ENCODE assay signal across 37 cellular contexts in genomic region chr11:64603411-64604110, GRCh38. TPM values are rescaled to one million over a fixed set of nuclear protein-coding genes. Genes with fewer than 3 reads are reported as not detected.
"Had no signal": no experiment of that assay in that cellular context is flagged by ENCODE, and none has a peak within 500 bp of the region (broad histone marks: within the 10 kb centered on the region; RNA-seq: fewer than 3 reads in every experiment).

No MANE protein-coding gene starts in this region.

- H3K36me3 Mint-ChIP-seq: activated naive CD8-positive, alpha-beta T cell had no signal

- H3K9me3 ChIP-seq: esophagus muscularis mucosa, gastrocnemius medialis had no signal

- H3K27ac Mint-ChIP-seq: activated B cell treated with CpG ODN at 0.5 μM for 24 hours; activated CD8-positive, alpha-beta T cell treated with anti-CD3 and anti-CD28 coated beads for 36 hours; activated naive CD8-positive, alpha-beta T cell; activated T-helper 17 cell treated with anti-CD3 and anti-CD28 coated beads, Interleukin-2, amount 50 U/mL, for 72 hours; effector memory CD8-positive, alpha-beta T cell; T-helper 17 cell; T-helper 2 cell treated with Interferon-gamma antibody and Interleukin-4, amounts not matched to agents 5 μg/mL and 100 μg/mL, for 36 hours had no signal

- H3K4me1 Mint-ChIP-seq: activated B cell treated with CpG ODN at 0.5 μM for 24 hours; activated T-helper 17 cell treated with anti-CD3 and anti-CD28 coated beads, Interleukin-2, amount 50 U/mL, for 72 hours; central memory CD8-positive, alpha-beta T cell; T-helper 17 cell had no signal

- H3K27me3 Mint-ChIP-seq: activated CD8-positive, alpha-beta T cell treated with anti-CD3 and anti-CD28 coated beads for 36 hours; activated naive CD8-positive, alpha-beta T cell had no signal

- FAIRE-seq: astrocyte, bronchial epithelial cell, colon had no signal

- H3K27ac ChIP-seq: brain microvascular endothelial cell, esophagus muscularis mucosa, foreskin keratinocyte, gastrocnemius medialis, WERI-Rb-1 had no signal

- H3K4me1 ChIP-seq: foreskin keratinocyte, gastrocnemius medialis had no signal

- H3K36me3 ChIP-seq: brain microvascular endothelial cell, esophagus muscularis mucosa, gastrocnemius medialis, WERI-Rb-1 had no signal

- DNase-seq: activated B cell treated with CpG ODN at 0.5 μM for 24 hours; activated CD4-positive, alpha-beta T cell treated with anti-CD3 and anti-CD28 coated beads for 48 hours; activated CD4-positive, alpha-beta T cell treated with anti-CD3 and anti-CD28 coated beads, Interleukin-2, amount 50 U/mL, for 1 hour; activated CD4-positive, alpha-beta T cell treated with anti-CD3 and anti-CD28 coated beads, Interleukin-2, amount 50 U/mL, for 48 hours; activated CD8-positive, alpha-beta memory T cell treated with anti-CD3 and anti-CD28 coated beads for 24 hours; activated CD8-positive, alpha-beta T cell treated with anti-CD3 and anti-CD28 coated beads for 36 hours; activated effector memory CD4-positive, alpha-beta T cell treated with Interleukin-2 at 50 U/mL for 16 hours; activated gamma-delta T cell treated with Interleukin-2 at 50 U/mL for 16 hours; activated naive CD4-positive, alpha-beta T cell treated with anti-CD3 and anti-CD28 coated beads, Interleukin-2, amount 50 U/mL, for 16 hours; activated naive CD4-positive, alpha-beta T cell treated with Interleukin-2 at 50 U/mL for 16 hours; activated T-cell treated with anti-CD3 and anti-CD28 coated beads, Interleukin-2, amount 50 U/mL, for 4 hours; amniotic stem cell; anterior cingulate cortex; brain microvascular endothelial cell; cortex of kidney; dermis blood vessel endothelial cell; effector CD4-positive, alpha-beta T cell; effector memory CD8-positive, alpha-beta T cell; erythroblast; foreskin keratinocyte; gastrocnemius medialis; glutamatergic neuron; T-helper 1 cell; T-helper 17 cell; T1000; WERI-Rb-1 had no signal

- H3K9me3 Mint-ChIP-seq: activated B cell treated with CpG ODN at 0.5 μM for 24 hours; activated CD8-positive, alpha-beta T cell treated with anti-CD3 and anti-CD28 coated beads for 36 hours; activated T-cell treated with anti-CD3 and anti-CD28 coated beads, Interleukin-2, amount 50 U/mL, for 4 hours; activated T-helper 17 cell treated with anti-CD3 and anti-CD28 coated beads, Interleukin-2, amount 50 U/mL, for 72 hours; central memory CD8-positive, alpha-beta T cell; effector memory CD8-positive, alpha-beta T cell; T-helper 2 cell treated with Interferon-gamma antibody and Interleukin-4, amounts not matched to agents 5 μg/mL and 100 μg/mL, for 36 hours had no signal

- H3K4me3 Mint-ChIP-seq: activated B cell treated with CpG ODN at 0.5 μM for 24 hours; activated CD8-positive, alpha-beta T cell treated with anti-CD3 and anti-CD28 coated beads for 36 hours; activated naive CD8-positive, alpha-beta T cell; activated T-cell treated with anti-CD3 and anti-CD28 coated beads, Interleukin-2, amount 50 U/mL, for 4 hours; activated T-helper 17 cell treated with anti-CD3 and anti-CD28 coated beads, Interleukin-2, amount 50 U/mL, for 72 hours; central memory CD8-positive, alpha-beta T cell; effector memory CD8-positive, alpha-beta T cell; T-helper 17 cell; T-helper 2 cell treated with Interferon-gamma antibody and Interleukin-4, amounts not matched to agents 5 μg/mL and 100 μg/mL, for 36 hours had no signal

- H3K4me3 ChIP-seq: esophagus muscularis mucosa, gastrocnemius medialis had no signal

- ATAC-seq: activated CD4-positive, CD25-positive, alpha-beta regulatory T cell treated with anti-CD3 and anti-CD28 coated beads, Interleukin-2, amount 50 U/mL, for 24 hours; activated CD8-positive, alpha-beta T cell treated with anti-CD3 and anti-CD28 coated beads for 36 hours; activated T-cell treated with anti-CD3 and anti-CD28 coated beads, Interleukin-2, amount 50 U/mL, for 4 hours; activated T-helper 17 cell treated with anti-CD3 and anti-CD28 coated beads, Interleukin-2, amount 50 U/mL, for 72 hours; effector memory CD8-positive, alpha-beta T cell; foreskin keratinocyte; gastrocnemius medialis; T-helper 17 cell had no signal

RNA-seq across cellular contexts. Expression of gene SLC22A12, which starts 12.5 kb away (rescaled TPM):
- total RNA-seq: activated B cell treated with CpG ODN at 0.5 μM for 24 hours; activated CD8-positive, alpha-beta T cell treated with anti-CD3 and anti-CD28 coated beads for 36 hours; activated T-cell treated with anti-CD3 and anti-CD28 coated beads, Interleukin-2, amount 50 U/mL, for 4 hours; activated T-helper 17 cell treated with anti-CD3 and anti-CD28 coated beads, Interleukin-2, amount 50 U/mL, for 72 hours; astrocyte; bronchial epithelial cell; cardiac septum; cerebellum; dermis blood vessel endothelial cell; esophagus muscularis mucosa; foreskin keratinocyte; gastrocnemius medialis; T-helper 17 cell had no signal
- polyA plus RNA-seq: foreskin keratinocyte had no signal

RNA-seq across cellular contexts. Expression of gene SLC22A11, which starts 47.8 kb away (rescaled TPM):
- total RNA-seq: activated B cell treated with CpG ODN at 0.5 μM for 24 hours; activated CD8-positive, alpha-beta T cell treated with anti-CD3 and anti-CD28 coated beads for 36 hours; activated T-cell treated with anti-CD3 and anti-CD28 coated beads, Interleukin-2, amount 50 U/mL, for 4 hours; activated T-helper 17 cell treated with anti-CD3 and anti-CD28 coated beads, Interleukin-2, amount 50 U/mL, for 72 hours; astrocyte; bronchial epithelial cell; cardiac septum; cerebellum; dermis blood vessel endothelial cell; esophagus muscularis mucosa; foreskin keratinocyte; gastrocnemius medialis; T-helper 17 cell had no signal
- polyA plus RNA-seq: foreskin keratinocyte had no signal
